In genomic region chr6:11193434-11193833, GRCh38 we compare ENCODE assay signal across 2 cellular contexts.
TF ChIP-seq lines count a peak whose summit lies in the region.

No MANE protein-coding gene starts in this region.

TF ChIP-seq in WTC11, 78 proteins besides CTCF, POLR2A, EP300 and RAD21:
- no peak for TF ChIP-seq ZNF219 (CRISPR knock-in tag; IDR thresholded peaks at IDR 0.05; ENCODE audit: borderline replicate concordance)

TF ChIP-seq in endothelial cell of umbilical vein, 7 proteins besides CTCF, POLR2A, EP300 and RAD21:
- no peak for TF ChIP-seq MAX (IDR thresholded peaks at IDR 0.05; ENCODE audit: insufficient read depth, insufficient read length)
- no peak for TF ChIP-seq MYC (IDR thresholded peaks at IDR 0.05; ENCODE audit: low read depth, low read length)
- no peak for TF ChIP-seq FOS (IDR thresholded peaks at IDR 0.05; ENCODE audit: borderline replicate concordance, insufficient read depth, low read length)
- TF ChIP-seq POLR2AphosphoS5 (IDR thresholded peaks at IDR 0.05; ENCODE audit: insufficient read depth, low read depth, low read length) = no peak
- no peak for TF ChIP-seq JUN (IDR thresholded peaks at IDR 0.05; ENCODE audit: borderline replicate concordance, insufficient read depth, insufficient read length, low read depth)
- no peak for TF ChIP-seq EZH2 (IDR thresholded peaks at IDR 0.05; ENCODE audit: borderline replicate concordance, low read depth, low read length, severe bottlenecking)
